In the genomic region with DNA sequence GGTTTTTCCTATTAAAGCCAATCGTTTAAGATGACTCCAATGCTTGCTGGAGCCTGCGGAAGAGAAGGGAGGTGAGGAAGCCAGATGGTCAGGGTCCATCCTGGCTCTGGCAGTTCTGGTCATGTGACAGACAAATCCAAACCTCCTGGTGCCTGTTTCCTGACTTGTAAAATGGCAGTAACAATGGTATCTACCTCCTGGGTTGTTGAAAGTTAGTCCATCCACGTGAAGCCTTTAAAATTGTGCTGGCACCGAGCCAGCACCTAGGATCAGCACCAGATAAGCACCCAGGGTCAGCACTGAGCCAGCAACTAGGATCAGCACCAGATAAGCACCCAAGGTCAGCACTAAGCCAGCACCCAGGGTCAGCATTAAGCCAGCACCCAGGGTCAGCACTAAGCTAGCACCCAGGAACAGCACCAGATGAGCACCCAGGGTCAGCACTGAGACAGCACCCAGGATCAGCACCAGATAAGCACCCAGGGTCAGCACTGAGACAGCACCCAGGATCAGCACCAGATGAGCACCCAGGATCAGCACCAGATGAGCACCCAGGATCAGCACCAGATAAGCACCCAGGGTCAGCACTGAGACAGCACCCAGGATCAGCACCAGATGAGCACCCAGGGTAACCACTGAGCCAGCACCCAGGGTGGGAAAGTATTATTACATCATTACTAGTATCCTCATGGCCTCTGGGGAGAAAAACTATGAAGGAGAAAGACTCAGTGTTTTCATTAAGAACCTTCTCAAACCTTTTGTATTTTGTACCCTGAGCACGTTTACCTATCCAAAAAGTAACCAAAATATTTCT, we compare ENCODE assay signal across 2 cellular contexts.
A peak's percentile ranks its signal among the peaks of the same experiment; 100 is the strongest.
TF ChIP-seq lines count a peak whose summit lies in the region.

No MANE protein-coding gene starts in this region.

TF ChIP-seq in Ishikawa, 13 proteins besides CTCF, POLR2A, EP300 and RAD21:
- TF ChIP-seq YY1 (IDR thresholded peaks at IDR 0.05; ENCODE audit: low read depth) (no peak), NFIC (IDR thresholded peaks at IDR 0.05) (peak; percentile 45; the same call in 1 of the 2 replicates)
TF ChIP-seq in Ishikawa: peak in this region for 1.

TF ChIP-seq in K562, 482 proteins besides CTCF, POLR2A, EP300 and RAD21:
- TF ChIP-seq ZFP1 (CRISPR knock-in tag; IDR thresholded peaks at IDR 0.05) (no peak), MAZ (CRISPR knock-in tag; conservative IDR thresholded peaks at IDR 0.05 in 1 of 2, IDR thresholded peaks at IDR 0.05 in 1 of 2) (no peak), ZNF232 (CRISPR knock-in tag; IDR thresholded peaks at IDR 0.05) (no peak), PTTG1 (tag; IDR thresholded peaks at IDR 0.05; ENCODE audit: low read depth) (no peak), NFIC (IDR thresholded peaks at IDR 0.05) (peak; percentile 96), NFIX (CRISPR knock-in tag; IDR thresholded peaks at IDR 0.05; ENCODE audit: low read depth) (peak; percentile 84), POLR2AphosphoS5 (IDR thresholded peaks at IDR 0.05; ENCODE audit: control insufficient read depth, insufficient read depth, low read depth, low read length) (no peak)
- TF ChIP-seq, protein P1, sequence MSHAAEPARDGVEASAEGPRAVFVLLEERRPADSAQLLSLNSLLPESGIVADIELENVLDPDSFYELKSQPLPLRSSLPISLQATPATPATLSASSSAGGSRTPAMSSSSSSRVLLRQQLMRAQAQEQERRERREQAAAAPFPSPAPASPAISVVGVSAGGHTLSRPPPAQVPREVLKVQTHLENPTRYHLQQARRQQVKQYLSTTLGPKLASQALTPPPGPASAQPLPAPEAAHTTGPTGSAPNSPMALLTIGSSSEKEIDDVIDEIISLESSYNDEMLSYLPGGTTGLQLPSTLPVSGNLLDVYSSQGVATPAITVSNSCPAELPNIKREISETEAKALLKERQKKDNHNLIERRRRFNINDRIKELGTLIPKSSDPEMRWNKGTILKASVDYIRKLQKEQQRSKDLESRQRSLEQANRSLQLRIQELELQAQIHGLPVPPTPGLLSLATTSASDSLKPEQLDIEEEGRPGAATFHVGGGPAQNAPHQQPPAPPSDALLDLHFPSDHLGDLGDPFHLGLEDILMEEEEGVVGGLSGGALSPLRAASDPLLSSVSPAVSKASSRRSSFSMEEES (CRISPR knock-in tag; IDR thresholded peaks at IDR 0.05): peak; percentile 61
- TF ChIP-seq, protein P2, sequence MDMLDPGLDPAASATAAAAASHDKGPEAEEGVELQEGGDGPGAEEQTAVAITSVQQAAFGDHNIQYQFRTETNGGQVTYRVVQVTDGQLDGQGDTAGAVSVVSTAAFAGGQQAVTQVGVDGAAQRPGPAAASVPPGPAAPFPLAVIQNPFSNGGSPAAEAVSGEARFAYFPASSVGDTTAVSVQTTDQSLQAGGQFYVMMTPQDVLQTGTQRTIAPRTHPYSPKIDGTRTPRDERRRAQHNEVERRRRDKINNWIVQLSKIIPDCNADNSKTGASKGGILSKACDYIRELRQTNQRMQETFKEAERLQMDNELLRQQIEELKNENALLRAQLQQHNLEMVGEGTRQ (CRISPR knock-in tag; IDR thresholded peaks at IDR 0.05): peak; percentile 25; the same call in 1 of the 2 replicates
- TF ChIP-seq, protein P3, sequence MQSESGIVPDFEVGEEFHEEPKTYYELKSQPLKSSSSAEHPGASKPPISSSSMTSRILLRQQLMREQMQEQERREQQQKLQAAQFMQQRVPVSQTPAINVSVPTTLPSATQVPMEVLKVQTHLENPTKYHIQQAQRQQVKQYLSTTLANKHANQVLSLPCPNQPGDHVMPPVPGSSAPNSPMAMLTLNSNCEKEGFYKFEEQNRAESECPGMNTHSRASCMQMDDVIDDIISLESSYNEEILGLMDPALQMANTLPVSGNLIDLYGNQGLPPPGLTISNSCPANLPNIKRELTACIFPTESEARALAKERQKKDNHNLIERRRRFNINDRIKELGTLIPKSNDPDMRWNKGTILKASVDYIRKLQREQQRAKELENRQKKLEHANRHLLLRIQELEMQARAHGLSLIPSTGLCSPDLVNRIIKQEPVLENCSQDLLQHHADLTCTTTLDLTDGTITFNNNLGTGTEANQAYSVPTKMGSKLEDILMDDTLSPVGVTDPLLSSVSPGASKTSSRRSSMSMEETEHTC (IDR thresholded peaks at IDR 0.05): no peak
